ENCODE assay signal across 13 cellular contexts in the genomic region with DNA sequence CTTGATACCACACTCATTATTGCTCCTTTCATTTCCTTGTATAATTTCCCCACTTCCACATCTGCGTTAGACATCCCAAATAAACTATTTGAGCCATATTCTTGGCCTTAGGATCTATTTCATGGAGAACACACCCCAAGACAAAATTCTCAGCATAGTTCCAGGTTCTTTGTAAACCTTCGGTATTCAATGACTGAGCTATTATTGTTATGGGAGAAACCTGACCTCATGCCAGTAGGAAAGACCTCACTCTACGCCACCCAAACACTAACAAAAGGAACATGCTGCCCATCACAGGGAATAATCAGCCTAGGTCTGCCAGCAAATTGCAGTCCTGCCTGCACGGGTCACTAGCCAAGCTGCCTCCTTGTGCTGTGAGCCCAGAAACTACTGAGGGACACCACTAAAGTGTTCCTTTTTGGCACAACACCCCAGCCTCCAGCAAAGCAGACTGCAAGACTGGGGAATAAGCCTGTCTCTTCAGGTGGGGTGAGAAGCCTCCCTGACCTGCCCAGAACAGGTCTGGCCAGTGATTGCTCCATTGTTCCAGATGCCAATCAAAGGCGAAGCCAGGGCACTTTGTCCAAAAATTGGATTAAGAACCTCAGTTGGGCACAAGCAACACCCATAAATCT.
"Had no signal": no experiment of that assay in that cellular context is flagged by ENCODE, and none has a peak within 500 bp of the region (broad histone marks: within the 10 kb centered on the region; RNA-seq: fewer than 3 reads in every experiment).

No MANE protein-coding gene starts in this region.

- ATAC-seq: activated T-cell treated with anti-CD3 and anti-CD28 coated beads, Interleukin-2, amount 50 U/mL, for 4 hours; left ventricle myocardium superior; sciatic nerve; T-helper 17 cell had no signal

- H3K4me3 ChIP-seq: cardiac muscle cell, spleen had no signal

- H3K9me3 ChIP-seq: spleen had no signal

- H3K36me3 ChIP-seq: cardiac muscle cell, spleen had no signal

- H3K27ac ChIP-seq: cardiac muscle cell, spleen had no signal

- DNase-seq: activated CD4-positive, alpha-beta memory T cell treated with anti-CD3 and anti-CD28 coated beads, Interleukin-2, amount 10 ng/mL, durations not matched to agents 7 days and 5 days; activated CD4-positive, alpha-beta T cell treated with anti-CD3 and anti-CD28 coated beads for 4 hours; activated effector memory CD4-positive, alpha-beta T cell treated with Interleukin-2 at 50 U/mL for 16 hours; activated naive CD4-positive, alpha-beta T cell treated with anti-CD3 and anti-CD28 coated beads, Interleukin-2, amount 50 U/mL, for 16 hours; activated T-cell treated with anti-CD3 and anti-CD28 coated beads, Interleukin-2, amount 50 U/mL, for 4 hours; foreskin melanocyte; left ventricle myocardium superior; mesendoderm; nephron progenitor cell; spleen; T-helper 17 cell had no signal

- H3K27me3 ChIP-seq: cardiac muscle cell had no signal
